8 cellular contexts compared by ENCODE assay signal in genomic region chr5:38556599-38557308, GRCh38. TPM values are rescaled to one million over a fixed set of nuclear protein-coding genes. Genes with fewer than 3 reads are reported as not detected.
DNase-seq lines count a peak whose midpoint lies in the region; ATAC-seq lines count a peak whose summit lies in the region.

TSS of gene LIFR (minus strand) at chr5:38556646. CDS start at chr5:38530647, 25,999 bp downstream.

- DNase-seq in Caki2 (ENCODE audit: low read depth), result peak; percentile 77
- peak; percentile 35 for DNase-seq in GOT3 (lab: John Stamatoyannopoulos, UW)
- peak; percentile 68 for DNase-seq in NCI-H2029 treated with DMSO at 0.1 percent for 48 hours (lab: John Stamatoyannopoulos, UW)
- peak; percentile 13 to 16 for DNase-seq in activated CD4-positive, alpha-beta T cell treated with anti-CD3 and anti-CD28 coated beads, Interleukin-2, amount 50 U/mL, for 4 hours
- peak in 1 of 2 donors; percentile 74 for DNase-seq in dermis microvascular lymphatic vessel endothelial cell (ENCODE audit: low read depth in 2 of 2)
- DNase-seq in left colon, result peak; percentile 42 to 47
- peak; percentile 15 to 45 (median 19) for DNase-seq in stimulated activated CD4-positive, alpha-beta T cell treated with anti-CD3 and anti-CD28 coated beads, Interleukin-12 subunit alpha, Interleukin-12 subunit beta, amount 100 ng/mL, for 48 hours (ENCODE audit: low read depth in 2 of 3, low spot score in 1 of 3)

- intact Hi-C loops in left colon (cut with DNase I, micrococcal nuclease), result no loop called here

- in situ Hi-C loops in Caki2 (cut with HindIII; ENCODE audit: low pct_unique_long_range_greater_than_20kb, low sequenced_read_pairs), result no loop called here

- peak; percentile 61 for ATAC-seq in left colon
- ATAC-seq in GM18517 (IDR thresholded peaks at IDR 0.05; ENCODE audit: unreplicated experiment), result no peak

RNA-seq across cellular contexts. Expression of gene LIFR, which starts in this region (rescaled TPM):
- total RNA-seq in Caki2 (2014; rRNA removed; shearing (Covaris generic); ENCODE audit: low replicate concordance), result 4.2 and 13.7 TPM in 2 replicates
- total RNA-seq in dermis microvascular lymphatic vessel endothelial cell (31.3 and 31.9 TPM in 2 replicates), left colon (10 to 100 TPM in 1 of 2 donors, 1 to 10 TPM in 1; 8.1 to 18.6 TPM)
